In genomic region chr5:1094670-1095190, GRCh38 we compare ENCODE assay signal across 20 cellular contexts.
"Had no signal": no experiment of that assay in that cellular context is flagged by ENCODE, and none has a peak within 500 bp of the region (broad histone marks: within the 10 kb centered on the region; RNA-seq: fewer than 3 reads in every experiment).

No MANE protein-coding gene starts in this region.

- H3K27me3 Mint-ChIP-seq: activated B cell treated with CpG ODN at 0.5 μM for 24 hours; activated naive CD8-positive, alpha-beta T cell treated with anti-CD3 and anti-CD28 coated beads for 36 hours; natural killer cell treated with Interleukin-12 subunit alpha and Interleukin-12 subunit beta and Interleukin-15 and Interleukin-18, amount 100 ng/mL, for 72 hours; stimulated activated naive CD8-positive, alpha-beta T cell treated with anti-CD3 and anti-CD28 coated beads, Interleukin-15, amount 100 ng/mL, for 72 hours; T-cell had no signal

- H3K4me3 ChIP-seq: tibial nerve had no signal

- H3K27ac Mint-ChIP-seq: activated B cell treated with CpG ODN at 0.5 μM for 24 hours; activated naive CD8-positive, alpha-beta T cell treated with anti-CD3 and anti-CD28 coated beads for 36 hours; natural killer cell treated with Interleukin-12 subunit alpha and Interleukin-12 subunit beta and Interleukin-15 and Interleukin-18, amount 100 ng/mL, for 72 hours; stimulated activated naive CD8-positive, alpha-beta T cell treated with anti-CD3 and anti-CD28 coated beads, Interleukin-15, amount 100 ng/mL, for 72 hours had no signal

- H3K4me3 Mint-ChIP-seq: activated B cell treated with CpG ODN at 0.5 μM for 24 hours; activated naive CD8-positive, alpha-beta T cell treated with anti-CD3 and anti-CD28 coated beads for 36 hours; activated T-cell treated with anti-CD3 and anti-CD28 coated beads, Interleukin-2, amount 50 U/mL, for 4 hours; natural killer cell treated with Interleukin-12 subunit alpha and Interleukin-12 subunit beta and Interleukin-15 and Interleukin-18, amount 100 ng/mL, for 72 hours; stimulated activated naive CD8-positive, alpha-beta T cell treated with anti-CD3 and anti-CD28 coated beads, Interleukin-15, amount 100 ng/mL, for 72 hours; T-cell had no signal

- H3K9me3 Mint-ChIP-seq: activated B cell treated with CpG ODN at 0.5 μM for 24 hours; activated naive CD8-positive, alpha-beta T cell treated with anti-CD3 and anti-CD28 coated beads for 36 hours; activated T-cell treated with anti-CD3 and anti-CD28 coated beads, Interleukin-2, amount 50 U/mL, for 4 hours; natural killer cell treated with Interleukin-12 subunit alpha and Interleukin-12 subunit beta and Interleukin-15 and Interleukin-18, amount 100 ng/mL, for 72 hours; stimulated activated naive CD8-positive, alpha-beta T cell treated with anti-CD3 and anti-CD28 coated beads, Interleukin-15, amount 100 ng/mL, for 72 hours; T-cell had no signal

- H3K9me3 ChIP-seq: tibial nerve had no signal

- H3K9ac ChIP-seq: parathyroid adenoma had no signal

- H3K27me3 ChIP-seq: tibial nerve had no signal

- H3K4me1 ChIP-seq: parathyroid adenoma had no signal

- ATAC-seq: activated T-cell treated with anti-CD3 and anti-CD28 coated beads, Interleukin-2, amount 50 U/mL, for 4 hours; natural killer cell treated with Interleukin-12 subunit alpha and Interleukin-12 subunit beta and Interleukin-15 and Interleukin-18, amount 100 ng/mL, for 72 hours; right cardiac atrium; stimulated activated naive CD8-positive, alpha-beta T cell treated with anti-CD3 and anti-CD28 coated beads, Interleukin-15, amount 100 ng/mL, for 72 hours; T-cell had no signal

- DNase-seq: activated B cell treated with CpG ODN at 0.5 μM for 24 hours; activated CD4-positive, alpha-beta T cell treated with anti-CD3 and anti-CD28 coated beads for 4 hours; activated CD4-positive, alpha-beta T cell treated with anti-CD3 and anti-CD28 coated beads, Interleukin-2, amount 50 U/mL, for 48 hours; activated CD8-positive, alpha-beta memory T cell treated with anti-CD3 and anti-CD28 coated beads, Interleukin-2, amount 50 U/mL, for 48 hours; activated naive CD4-positive, alpha-beta T cell treated with Interleukin-2 at 50 U/mL for 16 hours; activated naive CD8-positive, alpha-beta T cell treated with anti-CD3 and anti-CD28 coated beads for 36 hours; activated T-cell treated with anti-CD3 and anti-CD28 coated beads, Interleukin-2, amount 50 U/mL, for 4 hours; amygdala; cortex of kidney; foreskin melanocyte; hippocampal formation; nucleus accumbens; right cardiac atrium; stimulated activated CD4-positive, alpha-beta T cell treated with anti-CD3 and anti-CD28 coated beads, Interleukin-12 subunit alpha, Interleukin-12 subunit beta, amount 100 ng/mL, for 4 hours; stimulated activated CD4-positive, alpha-beta T cell treated with anti-CD3 and anti-CD28 coated beads, Interleukin-4, amount 100 ng/mL, for 4 hours; stimulated activated naive CD8-positive, alpha-beta T cell treated with anti-CD3 and anti-CD28 coated beads, Interleukin-15, amount 100 ng/mL, for 72 hours; T-cell had no signal

- H3K27ac ChIP-seq: parathyroid adenoma, tibial nerve had no signal

- H3K36me3 Mint-ChIP-seq: activated naive CD8-positive, alpha-beta T cell treated with anti-CD3 and anti-CD28 coated beads for 36 hours; natural killer cell treated with Interleukin-12 subunit alpha and Interleukin-12 subunit beta and Interleukin-15 and Interleukin-18, amount 100 ng/mL, for 72 hours had no signal
